ENCODE assay signal across 16 cellular contexts in the genomic region with DNA sequence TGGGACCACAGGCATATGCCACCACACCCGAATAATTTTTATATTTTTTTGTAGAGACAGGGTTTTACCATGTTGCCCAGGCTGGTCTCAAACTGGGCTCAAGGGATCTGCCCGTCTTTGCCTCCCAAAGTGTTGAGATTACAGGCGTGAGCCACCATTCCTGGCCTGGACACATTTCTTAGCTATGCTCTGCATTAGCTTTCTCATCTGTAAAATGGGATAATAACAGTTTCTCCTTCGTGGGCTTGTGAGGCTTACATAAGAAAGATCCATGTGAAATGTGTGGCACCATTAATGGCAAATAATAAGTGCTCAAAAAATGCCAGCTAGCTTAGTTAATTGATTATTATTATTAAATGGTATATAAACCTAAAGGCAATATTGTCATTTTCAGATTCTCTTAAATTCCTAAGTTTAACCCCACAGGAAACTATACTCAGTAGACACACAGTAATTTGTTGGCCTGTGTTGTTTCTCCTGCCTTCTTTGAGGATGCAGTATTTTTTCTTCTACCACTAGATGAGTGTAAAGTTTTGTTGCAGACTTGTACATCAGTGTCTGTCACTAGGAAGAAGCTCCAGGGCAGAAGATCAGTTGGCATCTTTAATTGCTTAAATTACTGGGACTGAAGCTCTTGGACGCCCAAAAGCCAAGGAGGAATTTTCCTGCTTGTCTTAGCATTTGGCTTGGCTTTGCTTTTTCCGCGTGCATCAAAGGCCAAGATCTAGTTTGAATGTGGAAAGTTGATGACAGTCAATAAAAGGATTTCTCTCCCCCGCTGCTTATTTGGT.
DNase-seq lines count a peak whose midpoint lies in the region; ATAC-seq and TF ChIP-seq lines count a peak whose summit lies in the region.
"Had no signal": no experiment of that assay in that cellular context is flagged by ENCODE, and none has a peak within 500 bp of the region (broad histone marks: within the 10 kb centered on the region; RNA-seq: fewer than 3 reads in every experiment).

No MANE protein-coding gene starts in this region.

- POLR2A ChIA-PET in CD8-positive, alpha-beta memory T cell (lab: Charles Lee) = interaction anchor here (1.8 kb wide), 1 partner anchor 146 kb away, joined by 5 read pairs; no protein-coding TSS in a partner anchor
- POLR2A ChIA-PET in activated CD8-positive, alpha-beta T cell treated with anti-CD3 and anti-CD28 coated beads, Interleukin-2, amount 10 ng/mL, durations not matched to agents 7 days and 5 days (lab: Charles Lee) = interaction anchor here (0.6 to 1.9 kb wide), 3 partner anchors 44 to 161 kb away, joined by 4 to 12 read pairs (median 4); no protein-coding TSS in a partner anchor
- POLR2A ChIA-PET in naive thymus-derived CD4-positive, alpha-beta T cell (lab: Charles Lee) = interaction anchor here (0.8 to 2.2 kb wide), 8 partner anchors 10 to 146 kb away, joined by 3 to 7 read pairs (median 4); no protein-coding TSS in a partner anchor

- no peak for DNase-seq in CD8-positive, alpha-beta memory T cell
- DNase-seq in HL-60 (ENCODE audit: low read depth in 1 of 2, low spot score in 1 of 2) = no peak
- no peak for DNase-seq in activated CD8-positive, alpha-beta T cell treated with anti-CD3 and anti-CD28 coated beads, Interleukin-2, amount 10 ng/mL, durations not matched to agents 7 days and 5 days
- DNase-seq in naive thymus-derived CD4-positive, alpha-beta T cell = no peak
- DNase-seq in MV-4-11 (lab: John Stamatoyannopoulos, UW) = no peak
- no peak for DNase-seq in stimulated activated naive CD4-positive, alpha-beta T cell (lab: John Stamatoyannopoulos, UW)
- no peak for DNase-seq in stimulated activated naive CD4-positive, alpha-beta T cell treated with Interleukin-2 at 50 U/mL for 16 hours (lab: John Stamatoyannopoulos, UW)
- DNase-seq: C1 segment of cervical spinal cord, head of caudate nucleus, kidney, midbrain, NCI-H1694 treated with DMSO at 0.1 percent for 48 hours, NCI-H526, T-helper 1 cell had no signal

- H3K4me3 Mint-ChIP-seq in CD8-positive, alpha-beta memory T cell = peak overlapping the region in 1 of 7 donors; percentile 27
- no peak overlapping the region for H3K4me3 Mint-ChIP-seq in activated CD8-positive, alpha-beta T cell treated with anti-CD3 and anti-CD28 coated beads, Interleukin-2, amount 10 ng/mL, durations not matched to agents 7 days and 5 days
- peak overlapping the region in 5 of 10 donors; percentile 8 to 62 (median 29) for H3K4me3 Mint-ChIP-seq in naive thymus-derived CD4-positive, alpha-beta T cell
- H3K4me3 Mint-ChIP-seq: dendritic cell treated with granulocyte-macrophage colony-stimulating factor and Interleukin-4, amounts not matched to agents 40 ng/mL and 50 ng/mL, for 4 days had no signal

- H3K9me3 Mint-ChIP-seq in CD8-positive, alpha-beta memory T cell = no peaks in the 10 kb centered on the region
- no peaks in the 10 kb centered on the region for H3K9me3 Mint-ChIP-seq in activated CD8-positive, alpha-beta T cell treated with anti-CD3 and anti-CD28 coated beads, Interleukin-2, amount 10 ng/mL, durations not matched to agents 7 days and 5 days (ENCODE audit: insufficient read depth)
- H3K9me3 Mint-ChIP-seq in naive thymus-derived CD4-positive, alpha-beta T cell = peaks cover 0 to 5% (median 0%) of the 10 kb centered on the region in 11 donors
- H3K9me3 Mint-ChIP-seq: dendritic cell treated with granulocyte-macrophage colony-stimulating factor and Interleukin-4, amounts not matched to agents 40 ng/mL and 50 ng/mL, for 4 days had no signal

- TF ChIP-seq CTCF in HL-60 (IDR thresholded peaks at IDR 0.05; ENCODE audit: insufficient read depth, low read length) = no peak

- peak overlapping the region in 5 of 8 donors; percentile 9 to 61 (median 21) for H3K27ac Mint-ChIP-seq in CD8-positive, alpha-beta memory T cell
- peak overlapping the region; percentile 94 for H3K27ac Mint-ChIP-seq in activated CD8-positive, alpha-beta T cell treated with anti-CD3 and anti-CD28 coated beads, Interleukin-2, amount 10 ng/mL, durations not matched to agents 7 days and 5 days
- peak overlapping the region; percentile 79 to 99 (median 92) for H3K27ac Mint-ChIP-seq in naive thymus-derived CD4-positive, alpha-beta T cell
- H3K27ac Mint-ChIP-seq: dendritic cell treated with granulocyte-macrophage colony-stimulating factor and Interleukin-4, amounts not matched to agents 40 ng/mL and 50 ng/mL, for 4 days had no signal

- peaks cover 43 to 58% (median 54%) of the 10 kb centered on the region in 3 donors for H3K4me1 Mint-ChIP-seq in CD8-positive, alpha-beta memory T cell
- peaks cover 63% of the 10 kb centered on the region for H3K4me1 Mint-ChIP-seq in activated CD8-positive, alpha-beta T cell treated with anti-CD3 and anti-CD28 coated beads, Interleukin-2, amount 10 ng/mL, durations not matched to agents 7 days and 5 days (ENCODE audit: low read depth)
- peaks cover 38 to 67% (median 56%) of the 10 kb centered on the region in 7 donors for H3K4me1 Mint-ChIP-seq in naive thymus-derived CD4-positive, alpha-beta T cell

- no peaks in the 10 kb centered on the region for H3K27me3 Mint-ChIP-seq in CD8-positive, alpha-beta memory T cell
- no peaks in the 10 kb centered on the region for H3K27me3 Mint-ChIP-seq in activated CD8-positive, alpha-beta T cell treated with anti-CD3 and anti-CD28 coated beads, Interleukin-2, amount 10 ng/mL, durations not matched to agents 7 days and 5 days (ENCODE audit: low read depth)
- no peaks in the 10 kb centered on the region for H3K27me3 Mint-ChIP-seq in naive thymus-derived CD4-positive, alpha-beta T cell
- H3K27me3 Mint-ChIP-seq: dendritic cell treated with granulocyte-macrophage colony-stimulating factor and Interleukin-4, amounts not matched to agents 40 ng/mL and 50 ng/mL, for 4 days had no signal

- no peaks in the 10 kb centered on the region for H3K9me3 ChIP-seq in CD8-positive, alpha-beta memory T cell (ENCODE audit: low read length)
- no peaks in the 10 kb centered on the region for H3K9me3 ChIP-seq in naive thymus-derived CD4-positive, alpha-beta T cell (ENCODE audit: control insufficient read depth in 2 of 3, low read length in 3 of 3)

- no peak for ATAC-seq in activated CD8-positive, alpha-beta T cell treated with anti-CD3 and anti-CD28 coated beads, Interleukin-2, amount 10 ng/mL, durations not matched to agents 7 days and 5 days
- ATAC-seq in naive thymus-derived CD4-positive, alpha-beta T cell = no peak
- ATAC-seq: esophagus mucosa had no signal

- H3K4me1 ChIP-seq in CD8-positive, alpha-beta memory T cell (ENCODE audit: insufficient read depth, low read length) = peaks cover 59% of the 10 kb centered on the region
- H3K4me1 ChIP-seq in naive thymus-derived CD4-positive, alpha-beta T cell (ENCODE audit: control insufficient read depth in 2 of 2, insufficient read depth in 2 of 2, low read length in 2 of 2) = peaks cover 55 to 56% of the 10 kb centered on the region in 2 donors

- H3K4me3 ChIP-seq in CD8-positive, alpha-beta memory T cell (ENCODE audit: low read length) = no peak overlapping the region
- H3K4me3 ChIP-seq in HL-60 (replicated peaks; ENCODE audit: insufficient read depth, low read length) = no peak overlapping the region
- H3K4me3 ChIP-seq in naive thymus-derived CD4-positive, alpha-beta T cell (ENCODE audit: low read length) = no peak overlapping the region

- intact Hi-C loops in naive thymus-derived CD4-positive, alpha-beta T cell (cut with micrococcal nuclease) = loop anchor here (10.0 kb wide), 2 partner anchors 189 to 541 kb away; no protein-coding TSS in a partner anchor

- no peaks in the 10 kb centered on the region for H3K36me3 Mint-ChIP-seq in CD8-positive, alpha-beta memory T cell
- no peaks in the 10 kb centered on the region for H3K36me3 Mint-ChIP-seq in activated CD8-positive, alpha-beta T cell treated with anti-CD3 and anti-CD28 coated beads, Interleukin-2, amount 10 ng/mL, durations not matched to agents 7 days and 5 days (ENCODE audit: low read depth)
- peaks cover 0 to 3% (median 0%) of the 10 kb centered on the region in 5 donors for H3K36me3 Mint-ChIP-seq in naive thymus-derived CD4-positive, alpha-beta T cell

- H3K27ac ChIP-seq in CD8-positive, alpha-beta memory T cell (ENCODE audit: low read depth, low read length) = no peak overlapping the region
- peak overlapping the region; percentile 11 for H3K27ac ChIP-seq in HL-60 (replicated peaks)
- peak overlapping the region; percentile 22 for H3K27ac ChIP-seq in naive thymus-derived CD4-positive, alpha-beta T cell (ENCODE audit: low read depth, low read length)

- no peaks in the 10 kb centered on the region for H3K27me3 ChIP-seq in CD8-positive, alpha-beta memory T cell (ENCODE audit: insufficient read depth, low read length, poor library complexity, severe bottlenecking)
- H3K27me3 ChIP-seq in HL-60 (ENCODE audit: insufficient read depth, poor library complexity, severe bottlenecking) = no peaks in the 10 kb centered on the region
- H3K27me3 ChIP-seq in naive thymus-derived CD4-positive, alpha-beta T cell (ENCODE audit: control insufficient read depth in 2 of 2, insufficient read depth in 2 of 2, low read length in 2 of 2) = no peaks in the 10 kb centered on the region

- CTCF ChIA-PET in CD8-positive, alpha-beta memory T cell (lab: Charles Lee) = interaction anchor here (1.0 to 1.9 kb wide), 4 partner anchors 9 to 184 kb away, joined by 3 to 5 read pairs (median 4); no protein-coding TSS in a partner anchor
- CTCF ChIA-PET in activated CD8-positive, alpha-beta T cell treated with anti-CD3 and anti-CD28 coated beads, Interleukin-2, amount 10 ng/mL, durations not matched to agents 7 days and 5 days (lab: Charles Lee) = interaction anchor here (0.6 to 7.4 kb wide), 24 partner anchors 10 to 186 kb away, joined by 3 to 60 read pairs (median 4); no protein-coding TSS in a partner anchor
- CTCF ChIA-PET in naive thymus-derived CD4-positive, alpha-beta T cell (lab: Charles Lee) = interaction anchor here (0.6 to 2.2 kb wide), 6 partner anchors 33 to 160 kb away, joined by 3 to 10 read pairs (median 4); no protein-coding TSS in a partner anchor

- H3K36me3 ChIP-seq in CD8-positive, alpha-beta memory T cell (ENCODE audit: insufficient read depth, low read length) = no peaks in the 10 kb centered on the region
- H3K36me3 ChIP-seq in naive thymus-derived CD4-positive, alpha-beta T cell (ENCODE audit: control insufficient read depth in 2 of 3, insufficient read depth in 3 of 3, low read length in 3 of 3) = no peaks in the 10 kb centered on the region

Comparison
In these comparisons a context has a peak if more than half of its experiments do, and no peak if none do; other contexts are left out.
1. H3K27ac Mint-ChIP-seq: peak in every context shown above with its lines; median percentile 94 in activated CD8-positive, alpha-beta T cell treated with anti-CD3 and anti-CD28 coated beads, Interleukin-2, amount 10 ng/mL, durations not matched to agents 7 days and 5 days; 92 in naive thymus-derived CD4-positive, alpha-beta T cell; 21 in CD8-positive, alpha-beta memory T cell.